Comparison of ENCODE assay signal across 32 cellular contexts in genomic region chr1:6981595-6981994, GRCh38.
"Had no signal": no experiment of that assay in that cellular context is flagged by ENCODE, and none has a peak within 500 bp of the region (broad histone marks: within the 10 kb centered on the region; RNA-seq: fewer than 3 reads in every experiment).

No MANE protein-coding gene starts in this region.

- H3K4me3 ChIP-seq: adrenal gland, ascending aorta, body of pancreas, breast epithelium, cardiac muscle cell had no signal

- ATAC-seq: activated naive CD4-positive, alpha-beta T cell treated with anti-CD3 and anti-CD28 coated beads, Interleukin-2, amount 50 U/mL, for 72 hours; activated naive CD8-positive, alpha-beta T cell treated with anti-CD3 and anti-CD28 coated beads, Interleukin-2, amount 50 U/mL, for 24 hours; activated T-cell treated with anti-CD3 and anti-CD28 coated beads, Interleukin-2, amount 50 U/mL, for 4 hours; activated T-cell treated with anti-CD3 and anti-CD28 coated beads, Interleukin-2, amount 50 U/mL, for 72 hours; activated T-helper 17 cell treated with anti-CD3 and anti-CD28 coated beads, Interleukin-2, amount 50 U/mL, for 72 hours; body of pancreas had no signal

- H3K9me3 ChIP-seq: adrenal gland, ascending aorta, body of pancreas, breast epithelium had no signal

- H3K27ac ChIP-seq: adrenal gland, ascending aorta, body of pancreas, brain microvascular endothelial cell, breast epithelium, cardiac muscle cell had no signal

- DNase-seq: activated effector memory CD4-positive, alpha-beta T cell treated with anti-CD3 and anti-CD28 coated beads, Interleukin-2, amount 50 U/mL, for 16 hours; activated effector memory CD4-positive, alpha-beta T cell treated with Interleukin-2 at 50 U/mL for 16 hours; activated gamma-delta T cell; activated gamma-delta T cell treated with Interleukin-2 at 50 U/mL for 16 hours; activated naive CD4-positive, alpha-beta T cell; activated naive CD4-positive, alpha-beta T cell treated with anti-CD3 and anti-CD28 coated beads for 36 hours; activated naive CD4-positive, alpha-beta T cell treated with anti-CD3 and anti-CD28 coated beads, Interleukin-2, amount 10 ng/mL, durations not matched to agents 7 days and 5 days; activated naive CD4-positive, alpha-beta T cell treated with anti-CD3 and anti-CD28 coated beads, Interleukin-2, amount 50 U/mL, for 16 hours; activated naive CD4-positive, alpha-beta T cell treated with Interleukin-2 at 50 U/mL for 16 hours; activated naive CD8-positive, alpha-beta T cell treated with anti-CD3 and anti-CD28 coated beads for 36 hours; activated naive CD8-positive, alpha-beta T cell treated with anti-CD3 and anti-CD28 coated beads, Interleukin-2, amount 10 ng/mL, durations not matched to agents 7 days and 5 days; activated naive CD8-positive, alpha-beta T cell treated with anti-CD3 and anti-CD28 coated beads, Interleukin-2, amount 50 U/mL, for 24 hours; activated T-cell treated with anti-CD3 and anti-CD28 coated beads, Interleukin-2, amount 50 U/mL, for 1 hour; activated T-cell treated with anti-CD3 and anti-CD28 coated beads, Interleukin-2, amount 50 U/mL, for 24 hours; activated T-cell treated with anti-CD3 and anti-CD28 coated beads, Interleukin-2, amount 50 U/mL, for 4 hours; activated T-cell treated with anti-CD3 and anti-CD28 coated beads, Interleukin-2, amount 50 U/mL, for 48 hours; activated T-cell treated with anti-CD3 and anti-CD28 coated beads, Interleukin-2, amount 50 U/mL, for 72 hours; adrenal gland; amniotic stem cell; amygdala; anterior cingulate cortex; aorta; body of pancreas; brain microvascular endothelial cell; caudate nucleus; central memory CD4-positive, alpha-beta T cell; cerebellar nuclear complex had no signal

- H3K4me1 ChIP-seq: adrenal gland, ascending aorta, body of pancreas, breast epithelium had no signal

- H3K27me3 ChIP-seq: adrenal gland, ascending aorta, body of pancreas, brain microvascular endothelial cell, breast epithelium, cardiac muscle cell had no signal

- H3K36me3 ChIP-seq: adrenal gland, ascending aorta, brain microvascular endothelial cell, breast epithelium, cardiac muscle cell had no signal
